Comparison of ENCODE assay signal across 23 cellular contexts in genomic region chr16:1709356-1709755, GRCh38. TPM values are rescaled to one million over a fixed set of nuclear protein-coding genes. Genes with fewer than 3 reads are reported as not detected.
DNase-seq lines count a peak whose midpoint lies in the region; ATAC-seq and TF ChIP-seq lines count a peak whose summit lies in the region.
"Had no signal": no experiment of that assay in that cellular context is flagged by ENCODE, and none has a peak within 500 bp of the region (broad histone marks: within the 10 kb centered on the region; RNA-seq: fewer than 3 reads in every experiment).

No MANE protein-coding gene starts in this region.

- H3K4me3 Mint-ChIP-seq in type B pancreatic cell = no peak overlapping the region
- H3K4me3 Mint-ChIP-seq in CD4-positive, alpha-beta T cell = no peak overlapping the region
- H3K4me3 Mint-ChIP-seq: activated CD8-positive, alpha-beta T cell treated with anti-CD3 and anti-CD28 coated beads, Interleukin-2, amount 10 ng/mL, durations not matched to agents 7 days and 5 days had no signal

- 0 out of 2 replicates have a peak, but pooled peaks cover 8% of the 10 kb centered on the region for H3F3A ChIP-seq in OCI-LY1 (ENCODE audit: insufficient read depth, low read length)

- H3K9me3 ChIP-seq in cardiac muscle cell (ENCODE audit: low read depth) (no peaks in the 10 kb centered on the region), right cardiac atrium (ENCODE audit: control insufficient read depth, low read length) (no peaks in the 10 kb centered on the region), OCI-LY1 (ENCODE audit: low read length) (no peaks in the 10 kb centered on the region), skeletal muscle tissue (ENCODE audit: control insufficient read depth in 3 of 3, low read length in 3 of 3) (no peaks in the 10 kb centered on the region)
- no peaks in the 10 kb centered on the region for H3K9me3 ChIP-seq in CD4-positive, alpha-beta T cell (ENCODE audit: control insufficient read depth, low read length)
- H3K9me3 ChIP-seq: body of pancreas, esophagus squamous epithelium, ovary, right lobe of liver, testis had no signal

- H3K4me2 ChIP-seq in OCI-LY1 (ENCODE audit: low read length) = peak overlapping the region; percentile 85

- POLR2A ChIA-PET in CD4-positive, alpha-beta T cell (lab: Charles Lee) = no interaction called here

- no peaks in the 10 kb centered on the region for H4K20me1 ChIP-seq in OCI-LY1 (ENCODE audit: insufficient read depth, low read length)

- H2AFZ ChIP-seq in OCI-LY1 (ENCODE audit: low read length) = no peak overlapping the region

- H3K9ac ChIP-seq in OCI-LY1 (ENCODE audit: low read length) = peak overlapping the region; percentile 93; the same call in 1 of the 2 replicates
- H3K9ac ChIP-seq in skeletal muscle tissue (ENCODE audit: low read depth in 1 of 3, low read length in 3 of 3) = peak overlapping the region in 2 of 3 donors; percentile 47 to 83

- peak overlapping the region; percentile 62 for H3K27ac ChIP-seq in cardiac muscle cell
- no peak overlapping the region for H3K27ac ChIP-seq in right cardiac atrium (ENCODE audit: low read length)
- H3K27ac ChIP-seq in OCI-LY1 (ENCODE audit: low read depth, low read length, poor library complexity, severe bottlenecking) = peak overlapping the region; percentile 68
- no peak overlapping the region for H3K27ac ChIP-seq in skeletal muscle tissue (ENCODE audit: low read depth, low read length)
- no peak overlapping the region for H3K27ac ChIP-seq in CD4-positive, alpha-beta T cell (ENCODE audit: low read depth, low read length)
- H3K27ac ChIP-seq: esophagus squamous epithelium, ovary, right lobe of liver, testis had no signal

- ATAC-seq in right cardiac atrium (no peak), HG03565 (IDR thresholded peaks at IDR 0.05; ENCODE audit: unreplicated experiment) (no peak)
- ATAC-seq in CD4-positive, alpha-beta T cell (ENCODE audit: poor library complexity) = no peak
- ATAC-seq: activated CD8-positive, alpha-beta T cell treated with anti-CD3 and anti-CD28 coated beads, Interleukin-2, amount 10 ng/mL, durations not matched to agents 7 days and 5 days; activated naive CD4-positive, alpha-beta T cell treated with anti-CD3 and anti-CD28 coated beads, Interleukin-2, amount 50 U/mL, for 72 hours; activated T-cell treated with anti-CD3 and anti-CD28 coated beads, Interleukin-2, amount 50 U/mL, for 72 hours; body of pancreas; HCT116; right lobe of liver had no signal

- H3K4me1 ChIP-seq in cardiac muscle cell (ENCODE audit: low read depth) (peaks cover 37% of the 10 kb centered on the region), right cardiac atrium (ENCODE audit: control insufficient read depth, insufficient read depth, low read length) (peaks cover 8% of the 10 kb centered on the region), OCI-LY1 (ENCODE audit: insufficient read depth, low read length, severe bottlenecking) (peaks cover 80% of the 10 kb centered on the region), skeletal muscle tissue (ENCODE audit: control insufficient read depth in 3 of 3, insufficient read depth in 3 of 3, low read length in 3 of 3) (peaks cover 29 to 43% (median 29%) of the 10 kb centered on the region in 3 donors)

- H3K9me2 ChIP-seq in OCI-LY1 (ENCODE audit: low read depth, low read length) = no peaks in the 10 kb centered on the region

- intact Hi-C loops in right cardiac atrium (cut with DNase I) = no loop called here
- intact Hi-C loops in CD4-positive, alpha-beta T cell (cut with DNase I, micrococcal nuclease) = loop anchor here (5.0 kb wide), 5 partner anchors 63 to 402 kb away; partner anchors contain the start of genes UQCC4 (in 2 of the 2), CRAMP1 (in 1 of the 2), EME2 (in 1 of the 2) and FAHD1 (in 1 of the 2)

- WGBS in right cardiac atrium = 69% methylated on average over 15 of the region's 15 CpGs

- TF ChIP-seq CTCF in cardiac muscle cell (IDR thresholded peaks at IDR 0.05; ENCODE audit: low read depth, low read length) = no peak
- TF ChIP-seq CTCF in OCI-LY1 (IDR thresholded peaks at IDR 0.05; ENCODE audit: low read length) = no peak
- no peak for TF ChIP-seq CTCF in fibroblast of mammary gland (conservative IDR thresholded peaks at IDR 0.05; ENCODE audit: control insufficient read depth, insufficient read depth, low read depth, low read length)
- no peak for TF ChIP-seq CTCF in type B pancreatic cell (conservative IDR thresholded peaks at IDR 0.05)
- no peak for TF ChIP-seq CTCF in CD4-positive, alpha-beta T cell (IDR thresholded peaks at IDR 0.05)

- CTCF ChIA-PET in CD4-positive, alpha-beta T cell (lab: Charles Lee) = interaction anchor here (5.1 kb wide), 1 partner anchor 32 kb away, joined by 39 read pairs; the partner anchor contains the start of gene JPT2

- H3K9me3 Mint-ChIP-seq in type B pancreatic cell = no peaks in the 10 kb centered on the region
- H3K9me3 Mint-ChIP-seq in CD4-positive, alpha-beta T cell = no peaks in the 10 kb centered on the region
- H3K9me3 Mint-ChIP-seq: activated naive CD4-positive, alpha-beta T cell treated with anti-CD3 and anti-CD28 coated beads, Interleukin-2, amount 50 U/mL, for 72 hours; activated T-cell treated with anti-CD3 and anti-CD28 coated beads, Interleukin-2, amount 50 U/mL, for 72 hours; CD8-positive, alpha-beta T cell; effector memory CD8-positive, alpha-beta T cell had no signal

- no peaks in the 10 kb centered on the region for H3K36me3 ChIP-seq in cardiac muscle cell
- 0 out of 2 replicates have a peak, but pooled peaks cover 4% of the 10 kb centered on the region for H3K36me3 ChIP-seq in OCI-LY1 (ENCODE audit: insufficient read depth, low read length)
- peaks cover 0 to 2% (median 0%) of the 10 kb centered on the region in 3 donors for H3K36me3 ChIP-seq in skeletal muscle tissue (ENCODE audit: control insufficient read depth in 3 of 3, insufficient read depth in 3 of 3, low read length in 3 of 3)
- H3K36me3 ChIP-seq: ovary, right lobe of liver had no signal

- no peak overlapping the region for H3K27ac Mint-ChIP-seq in type B pancreatic cell
- no peak overlapping the region for H3K27ac Mint-ChIP-seq in CD4-positive, alpha-beta T cell
- H3K27ac Mint-ChIP-seq: activated T-cell treated with anti-CD3 and anti-CD28 coated beads, Interleukin-2, amount 50 U/mL, for 72 hours had no signal

- H3K4me3 ChIP-seq in cardiac muscle cell (no peak overlapping the region), right cardiac atrium (ENCODE audit: low read length) (no peak overlapping the region), OCI-LY1 (ENCODE audit: low read depth, low read length, poor library complexity, severe bottlenecking) (peak overlapping the region; percentile 93), fibroblast of mammary gland (ENCODE audit: control insufficient read depth, low read depth, low read length) (peak overlapping the region; percentile 40), skeletal muscle tissue (ENCODE audit: low read length in 3 of 3) (no peak overlapping the region)
- H3K4me3 ChIP-seq: body of pancreas, esophagus squamous epithelium, ovary, right lobe of liver, testis had no signal

- no peaks in the 10 kb centered on the region for H3K27me3 Mint-ChIP-seq in type B pancreatic cell
- no peaks in the 10 kb centered on the region for H3K27me3 Mint-ChIP-seq in CD4-positive, alpha-beta T cell
- H3K27me3 Mint-ChIP-seq: effector memory CD8-positive, alpha-beta T cell had no signal

- peaks cover 29% of the 10 kb centered on the region for H3K4me1 Mint-ChIP-seq in type B pancreatic cell (ENCODE audit: unreplicated experiment)
- peaks cover 50% of the 10 kb centered on the region for H3K4me1 Mint-ChIP-seq in CD4-positive, alpha-beta T cell (ENCODE audit: low read depth)

- H3K79me2 ChIP-seq in OCI-LY1 (ENCODE audit: insufficient read depth, low read length) = peaks cover 27% of the 10 kb centered on the region

- DNase-seq in cardiac muscle cell (ENCODE audit: low read depth in 1 of 2, low spot score in 1 of 2) = no peak
- no peak for DNase-seq in right cardiac atrium
- DNase-seq in fibroblast of mammary gland (ENCODE audit: low read depth) = no peak
- DNase-seq in type B pancreatic cell (ENCODE audit: extremely low spot score, unreplicated experiment) = no peak
- DNase-seq in CD4-positive, alpha-beta T cell = no peak
- DNase-seq: activated CD4-positive, CD25-positive, alpha-beta regulatory T cell treated with anti-CD3 and anti-CD28 coated beads, Interleukin-2, amount 50 U/mL, for 72 hours; activated CD8-positive, alpha-beta T cell treated with anti-CD3 and anti-CD28 coated beads, Interleukin-2, amount 10 ng/mL, durations not matched to agents 7 days and 5 days; activated T-cell treated with anti-CD3 and anti-CD28 coated beads, Interleukin-2, amount 50 U/mL, for 72 hours; body of pancreas; esophagus squamous epithelium; KBM-7; kidney; NCI-H69; ovary; right lobe of liver; testis had no signal

- no peaks in the 10 kb centered on the region for H3K27me3 ChIP-seq in cardiac muscle cell
- H3K27me3 ChIP-seq in right cardiac atrium (ENCODE audit: control insufficient read depth, insufficient read depth) = no peaks in the 10 kb centered on the region
- H3K27me3 ChIP-seq in OCI-LY1 (ENCODE audit: insufficient read depth, low read length) = no peaks in the 10 kb centered on the region
- H3K27me3 ChIP-seq in skeletal muscle tissue (ENCODE audit: control insufficient read depth in 3 of 3, insufficient read depth in 3 of 3, low read length in 3 of 3) = no peaks in the 10 kb centered on the region
- no peaks in the 10 kb centered on the region for H3K27me3 ChIP-seq in CD4-positive, alpha-beta T cell (ENCODE audit: control insufficient read depth, insufficient read depth, low read length)
- H3K27me3 ChIP-seq: body of pancreas, esophagus squamous epithelium, ovary, right lobe of liver, testis had no signal

- H3K36me3 Mint-ChIP-seq in type B pancreatic cell = no peaks in the 10 kb centered on the region
- peaks cover 21% of the 10 kb centered on the region for H3K36me3 Mint-ChIP-seq in CD4-positive, alpha-beta T cell (ENCODE audit: low read depth)

RNA-seq across cellular contexts. Expression of gene MAPK8IP3, which starts 3.4 kb away (rescaled TPM):
- total RNA-seq in cardiac muscle cell (109 and 127 TPM in 2 replicates), right cardiac atrium (10 to 100 TPM; 71.1 to 87.6 (median 79.8) TPM), skeletal muscle tissue (28.7 TPM), type B pancreatic cell (ENCODE audit: low replicate concordance) (50.4 and 97.5 TPM in 2 replicates)
- polyA plus RNA-seq in cardiac muscle cell (57.1 and 75.2 TPM in 2 replicates), right cardiac atrium (69.3 TPM)
- total RNA-seq in CD4-positive, alpha-beta T cell = 100 to 1,000 TPM; 290 to 297 TPM

RNA-seq across cellular contexts. Expression of gene JPT2, which starts 31.3 kb away (rescaled TPM):
- total RNA-seq in cardiac muscle cell (34.5 and 45.1 TPM in 2 replicates), right cardiac atrium (10 to 100 TPM; 18.5 to 38.3 (median 25.3) TPM), skeletal muscle tissue (22.4 TPM), type B pancreatic cell (ENCODE audit: low replicate concordance) (116 and 132 TPM in 2 replicates)
- polyA plus RNA-seq in cardiac muscle cell (10.0 and 10.6 TPM in 2 replicates), right cardiac atrium (11.9 TPM)
- total RNA-seq in CD4-positive, alpha-beta T cell = 1 to 10 TPM; 2.5 to 3.2 TPM

Comparison
In these comparisons a context has a peak if more than half of its experiments do, and no peak if none do; other contexts are left out.
1. H3K27ac ChIP-seq: peak in cardiac muscle cell (single experiment) and OCI-LY1 (single experiment); none in right cardiac atrium (single experiment), skeletal muscle tissue (single experiment) and CD4-positive, alpha-beta T cell (single experiment).
2. H3K4me3 ChIP-seq: peak in OCI-LY1 (single experiment) and fibroblast of mammary gland (single experiment); none in cardiac muscle cell (single experiment), right cardiac atrium (single experiment) and skeletal muscle tissue (0 of 3).
3. intact Hi-C loops: an anchor here in CD4-positive, alpha-beta T cell (5.0 kb wide); none called in right cardiac atrium.